20 cellular contexts compared by ENCODE assay signal in the genomic region with DNA sequence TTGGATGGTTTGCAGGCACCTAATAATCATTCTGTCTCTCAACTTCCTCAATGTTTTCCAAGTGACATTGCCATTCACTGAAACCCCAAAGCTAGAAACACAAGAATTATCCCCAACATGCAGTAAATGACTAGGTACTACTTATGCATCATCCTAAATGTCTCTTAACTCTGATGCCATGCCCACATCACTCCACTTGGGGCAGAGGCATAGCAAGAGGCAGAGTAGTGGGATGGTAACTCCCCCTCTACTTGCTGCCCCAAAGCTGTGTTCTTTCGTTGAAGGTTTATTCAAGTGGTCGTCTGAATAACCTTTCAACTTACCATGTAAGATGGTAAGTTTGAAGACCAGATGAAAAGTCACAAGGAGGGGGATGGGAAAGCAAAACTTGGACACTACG.
DNase-seq lines count a peak whose midpoint lies in the region; ATAC-seq, FAIRE-seq and TF ChIP-seq lines count a peak whose summit lies in the region.
"Had no signal": no experiment of that assay in that cellular context is flagged by ENCODE, and none has a peak within 500 bp of the region (broad histone marks: within the 10 kb centered on the region; RNA-seq: fewer than 3 reads in every experiment).

No MANE protein-coding gene starts in this region.

- H3K36me3 ChIP-seq in SK-N-SH (replicated peaks in 1 of 2; ENCODE audit: control insufficient read depth in 1 of 2, insufficient read depth in 2 of 2, low read length in 1 of 2) (no peaks in the 10 kb centered on the region), OCI-LY3 (replicated peaks; ENCODE audit: low read depth, low read length) (no peaks in the 10 kb centered on the region), H1 (ENCODE audit: control insufficient read depth in 2 of 4, insufficient read depth in 4 of 4, low read length in 3 of 4) (no peaks in the 10 kb centered on the region), hepatocyte (replicated peaks; ENCODE audit: insufficient read depth, low read depth) (no peaks in the 10 kb centered on the region), suprapubic skin (no peaks in the 10 kb centered on the region)

- no peak overlapping the region for H3K14ac ChIP-seq in H1 (ENCODE audit: insufficient read length)

- no peak overlapping the region for H3K27ac ChIP-seq in SK-N-SH (ENCODE audit: low read depth in 2 of 2, low read length in 1 of 2)
- no peak overlapping the region for H3K27ac ChIP-seq in OCI-LY3 (ENCODE audit: low read length)
- no peak overlapping the region for H3K27ac ChIP-seq in H1 (ENCODE audit: low read depth, low read length)
- no peak overlapping the region for H3K27ac ChIP-seq in hepatocyte
- H3K27ac ChIP-seq in suprapubic skin: no peak overlapping the region

- H3K79me2 ChIP-seq in SK-N-SH (ENCODE audit: insufficient read depth): no peaks in the 10 kb centered on the region
- peaks cover 54% of the 10 kb centered on the region for H3K79me2 ChIP-seq in OCI-LY3 (ENCODE audit: low read length)
- no peaks in the 10 kb centered on the region for H3K79me2 ChIP-seq in H1 (ENCODE audit: control insufficient read depth in 1 of 2, insufficient read depth in 2 of 2, low read length in 2 of 2)
- H3K79me2 ChIP-seq in hepatocyte: no peaks in the 10 kb centered on the region

- H3K4me1 ChIP-seq in SK-N-SH (ENCODE audit: control insufficient read depth in 1 of 2, insufficient read depth in 2 of 2, low read depth in 1 of 2, low read length in 1 of 2) (no peaks in the 10 kb centered on the region), OCI-LY3 (ENCODE audit: low read length) (peaks cover 10% of the 10 kb centered on the region; the same call in 1 of the 2 replicates), H1 (replicated peaks in 1 of 4; ENCODE audit: control insufficient read depth in 3 of 4, insufficient read depth in 4 of 4, low read length in 3 of 4) (peaks cover 0 to 4% (median 0%) of the 10 kb centered on the region in 4 experiments; a peak in 1 of 7 replicates), hepatocyte (ENCODE audit: insufficient read depth) (no peaks in the 10 kb centered on the region), suprapubic skin (no peaks in the 10 kb centered on the region)

- TF ChIP-seq EP300 in SK-N-SH (IDR thresholded peaks at IDR 0.05; ENCODE audit: borderline replicate concordance in 1 of 2, low read depth in 1 of 2, low read length in 1 of 2) (no peak), H1 (IDR thresholded peaks at IDR 0.05; ENCODE audit: borderline replicate concordance in 1 of 2, low read depth in 2 of 2, low read length in 2 of 2) (no peak), suprapubic skin (IDR thresholded peaks at IDR 0.05) (no peak)

- H3K27me3 ChIP-seq in SK-N-SH (ENCODE audit: insufficient read depth) (no peaks in the 10 kb centered on the region), OCI-LY3 (ENCODE audit: low read depth, low read length) (no peaks in the 10 kb centered on the region), H1 (replicated peaks in 1 of 4; ENCODE audit: control insufficient read depth in 3 of 4, extremely low read depth in 1 of 4, insufficient read depth in 3 of 4, low read length in 3 of 4) (no peaks in the 10 kb centered on the region), hepatocyte (no peaks in the 10 kb centered on the region), suprapubic skin (no peaks in the 10 kb centered on the region)

- H3K9ac ChIP-seq in SK-N-SH (no peak overlapping the region), OCI-LY3 (ENCODE audit: low read length) (no peak overlapping the region), H1 (replicated peaks in 1 of 4; ENCODE audit: extremely low read depth in 1 of 4, low read depth in 3 of 4, low read length in 3 of 4) (no peak overlapping the region)

- no peak overlapping the region for H2BK12ac ChIP-seq in H1 (ENCODE audit: low read depth, low read length)

- peak overlapping the region; percentile 9 for H3K27ac Mint-ChIP-seq in progenitor cell of endocrine pancreas
- H3K27ac Mint-ChIP-seq: CD14-positive monocyte had no signal

- no peak overlapping the region for H3K18ac ChIP-seq in H1 (ENCODE audit: extremely low read depth, low read length)

- H2AK5ac ChIP-seq in H1 (ENCODE audit: low read depth, low read length): no peak overlapping the region

- H3K4me3 ChIP-seq in SK-N-SH (ENCODE audit: low read depth in 2 of 2, low read length in 1 of 2) (no peak overlapping the region), OCI-LY3 (ENCODE audit: low read length) (no peak overlapping the region), H1 (ENCODE audit: extremely low read depth in 1 of 4, insufficient read depth in 2 of 4, low read depth in 3 of 4, low read length in 4 of 4) (no peak overlapping the region), hepatocyte (no peak overlapping the region), suprapubic skin (no peak overlapping the region)

- H3K4me2 ChIP-seq in SK-N-SH (no peak overlapping the region), OCI-LY3 (ENCODE audit: low read length) (no peak overlapping the region), H1 (ENCODE audit: insufficient read depth in 1 of 2, low read depth in 2 of 2, low read length in 2 of 2) (no peak overlapping the region), hepatocyte (no peak overlapping the region)

- CTCF ChIA-PET in SK-N-SH (lab: Yijun Ruan, JAX) (interaction anchor here (1.2 to 1.3 kb wide), 2 partner anchors 15 to 751 kb away, joined by 3 read pairs; no protein-coding TSS in a partner anchor), H1 (lab: Charles Lee; ENCODE audit: partially characterized antibody) (interaction anchor here (0.8 to 1.5 kb wide), 3 partner anchors 13 to 597 kb away, joined by 3 to 10 read pairs (median 4); no protein-coding TSS in a partner anchor)

- FAIRE-seq in H1 (lab: Jason Lieb, UNC): no peak
- FAIRE-seq: A204.1 had no signal

- no peak for ATAC-seq in SK-N-SH treated with all-trans-retinoic acid at 6 μM for 48 hours
- ATAC-seq: HCT116 had no signal

- no peak overlapping the region for H3K56ac ChIP-seq in H1 (replicated peaks; ENCODE audit: insufficient read length, low read depth, low read length)

- no peaks in the 10 kb centered on the region for H3K79me1 ChIP-seq in H1 (ENCODE audit: low read depth, low read length)

- H3K9me3 Mint-ChIP-seq in progenitor cell of endocrine pancreas (ENCODE audit: low read depth): peaks cover 11% of the 10 kb centered on the region

- H2AFZ ChIP-seq in SK-N-SH (ENCODE audit: low read depth) (no peak overlapping the region), OCI-LY3 (ENCODE audit: low read depth, low read length) (no peak overlapping the region), H1 (ENCODE audit: low read length) (no peak overlapping the region), hepatocyte (no peak overlapping the region)

- H2BK20ac ChIP-seq in H1 (ENCODE audit: low read length): no peak overlapping the region

- 39% methylated on average over 3 of the region's 3 CpGs for WGBS in SK-N-SH (ENCODE audit: low lambda C conversion rate)
- WGBS in H1 (ENCODE audit: extremely low coverage in 1 of 2, insufficient coverage in 1 of 2, insufficient read length in 1 of 2, insufficient replicate concordance in 2 of 2, low coverage in 1 of 2, low lambda C conversion rate in 2 of 2, missing lambda C conversion rate in 1 of 2), 2 experiments: 62% methylated on average over 3 of the region's 3 CpGs; no CpG with 5 or more reads in 1 of the 2 experiments
- WGBS in hepatocyte (ENCODE audit: low lambda C conversion rate, missing lambda C conversion rate): 83% methylated on average over 3 of the region's 3 CpGs
- 65% methylated on average over 3 of the region's 3 CpGs for WGBS in suprapubic skin

- no peak overlapping the region for H3K4ac ChIP-seq in H1 (replicated peaks; ENCODE audit: insufficient read length, low read depth, low read length)

- no peak overlapping the region for H2BK15ac ChIP-seq in H1 (ENCODE audit: low read length)

- TF ChIP-seq RAD21 in SK-N-SH (IDR thresholded peaks at IDR 0.05; ENCODE audit: low read length) (no peak), H1 (IDR thresholded peaks at IDR 0.05 in 1 of 2, conservative IDR thresholded peaks at IDR 0.05 in 1 of 2; ENCODE audit: low read depth in 2 of 2, low read length in 2 of 2) (peak; percentile 19 to 37; a peak in 3 of 4 replicates)

- H4K20me1 ChIP-seq in SK-N-SH (ENCODE audit: insufficient read depth) (no peaks in the 10 kb centered on the region), OCI-LY3 (ENCODE audit: insufficient read depth, low read length) (peaks cover 95% of the 10 kb centered on the region), H1 (replicated peaks in 1 of 2; ENCODE audit: control insufficient read depth in 1 of 2, insufficient read depth in 2 of 2, low read length in 2 of 2) (no peaks in the 10 kb centered on the region), hepatocyte (ENCODE audit: insufficient read depth, poor library complexity, severe bottlenecking) (no peaks in the 10 kb centered on the region)

- POLR2A ChIA-PET in SK-N-SH (lab: Yijun Ruan, JAX) (no interaction called here), H1 (lab: Charles Lee; ENCODE audit: partially characterized antibody) (no interaction called here)

- H3K9me2 ChIP-seq in SK-N-SH (no peaks in the 10 kb centered on the region), hepatocyte (replicated peaks; ENCODE audit: insufficient read depth) (no peaks in the 10 kb centered on the region)

- H3K23ac ChIP-seq in H1 (ENCODE audit: insufficient read length): no peak overlapping the region

- H3K9me3 ChIP-seq in SK-N-SH (no peaks in the 10 kb centered on the region), OCI-LY3 (ENCODE audit: insufficient read depth, low read length) (no peaks in the 10 kb centered on the region), H1 (ENCODE audit: insufficient read depth in 2 of 2, low read depth in 1 of 2, low read length in 1 of 2) (no peaks in the 10 kb centered on the region), hepatocyte (ENCODE audit: low read depth) (no peaks in the 10 kb centered on the region), suprapubic skin (no peaks in the 10 kb centered on the region)
- H3K9me3 ChIP-seq: Caco-2 had no signal

- no peaks in the 10 kb centered on the region for H3F3A ChIP-seq in SK-N-SH (replicated peaks; ENCODE audit: insufficient read depth)

- DNase-seq in SK-N-SH: no peak
- DNase-seq in H1 (ENCODE audit: low read depth in 1 of 2, low spot score in 2 of 2): no peak
- DNase-seq in progenitor cell of endocrine pancreas (ENCODE audit: low spot score, unreplicated experiment): no peak
- DNase-seq in NCI-H1436 (lab: John Stamatoyannopoulos, UW): no peak
- no peak for DNase-seq in hepatocyte (ENCODE audit: low spot score)
- no peak for DNase-seq in suprapubic skin (ENCODE audit: low spot score in 2 of 2)
- DNase-seq: Caco-2, DMS79 treated with DMSO at 0.1 percent for 48 hours, GDM1, NCI-H1105, NCI-H1930, NCI-H2171, NCI-H446 treated with DMSO at 0.1 percent for 48 hours, NCI-H774, SHP77 treated with DMSO at 0.1 percent for 48 hours had no signal

- peaks cover 2% of the 10 kb centered on the region for H3K4me1 Mint-ChIP-seq in progenitor cell of endocrine pancreas (ENCODE audit: low read depth)
- H3K4me1 Mint-ChIP-seq: CD14-positive monocyte had no signal

- H3K27me3 Mint-ChIP-seq in progenitor cell of endocrine pancreas: no peaks in the 10 kb centered on the region

- peaks cover 3% of the 10 kb centered on the region for H3K36me3 Mint-ChIP-seq in progenitor cell of endocrine pancreas (ENCODE audit: insufficient read depth)
- H3K36me3 Mint-ChIP-seq: CD14-positive monocyte had no signal

- no peak overlapping the region for H3K4me3 Mint-ChIP-seq in progenitor cell of endocrine pancreas (ENCODE audit: low read depth)
- H3K4me3 Mint-ChIP-seq: CD14-positive monocyte had no signal

- TF ChIP-seq POLR2A in H1 (IDR thresholded peaks at IDR 0.05; ENCODE audit: control extremely low read depth in 1 of 2, low read depth in 2 of 2, low read length in 2 of 2) (no peak), suprapubic skin (IDR thresholded peaks at IDR 0.05) (no peak)

- no peak overlapping the region for H4K8ac ChIP-seq in H1 (ENCODE audit: extremely low read depth, insufficient read depth, low read length)

- no peak overlapping the region for H4K91ac ChIP-seq in H1 (replicated peaks; ENCODE audit: insufficient read length, low read length)

- no peak overlapping the region for H4K5ac ChIP-seq in H1 (ENCODE audit: insufficient read length, low read depth, low read length)

- peak; percentile 9; the same call in 1 of the 2 replicates for TF ChIP-seq CTCF in SK-N-SH (IDR thresholded peaks at IDR 0.05)
- TF ChIP-seq CTCF in OCI-LY3 (IDR thresholded peaks at IDR 0.05; ENCODE audit: low read depth, low read length): 0 out of 2 replicates have a peak, but pooled peaks have one; percentile 4
- TF ChIP-seq CTCF in H1 (IDR thresholded peaks at IDR 0.05; ENCODE audit: control extremely low read depth in 1 of 3, insufficient read depth in 1 of 3, low read depth in 1 of 3, low read length in 3 of 3): peak; percentile 4 to 46 (median 24); a peak in 2 of 4 replicates
- TF ChIP-seq CTCF in progenitor cell of endocrine pancreas (IDR thresholded peaks at IDR 0.05; ENCODE audit: unreplicated experiment): peak; percentile 29
- no peak for TF ChIP-seq CTCF in hepatocyte (IDR thresholded peaks at IDR 0.05; ENCODE audit: poor library complexity)
- no peak for TF ChIP-seq CTCF in suprapubic skin (IDR thresholded peaks at IDR 0.05)

- no peak overlapping the region for H2BK5ac ChIP-seq in H1 (ENCODE audit: low read depth, low read length)

- no peak overlapping the region for H2BK120ac ChIP-seq in H1 (replicated peaks; ENCODE audit: low read depth, low read length)

- H3K23me2 ChIP-seq in H1 (ENCODE audit: low read depth, low read length): no peaks in the 10 kb centered on the region

Comparison
In these comparisons a context has a peak if more than half of its experiments do, and no peak if none do; other contexts are left out.
1. CTCF ChIP-seq: peak in SK-N-SH (single experiment), OCI-LY3 (single experiment), H1 (3 of 3) and progenitor cell of endocrine pancreas (single experiment); none in hepatocyte (single experiment) and suprapubic skin (0 of 2).